In genomic region chr15:59685737-59686297, GRCh38 we compare ENCODE assay signal across 1 cellular context.
TF ChIP-seq lines count a peak whose summit lies in the region.

No MANE protein-coding gene starts in this region.

TF ChIP-seq in HepG2, 621 proteins besides CTCF, POLR2A, EP300 and RAD21:
- TF ChIP-seq ZNF660 (CRISPR knock-in tag; IDR thresholded peaks at IDR 0.05; ENCODE audit: borderline replicate concordance, low read depth) (no peak), MAFK (conservative IDR thresholded peaks at IDR 0.05 in 1 of 2, IDR thresholded peaks at IDR 0.05 in 1 of 2; ENCODE audit: low read length in 2 of 2) (peak; percentile 63 to 75), MED8 (CRISPR knock-in tag; IDR thresholded peaks at IDR 0.05; ENCODE audit: insufficient replicate concordance) (no peak), MAFF (IDR thresholded peaks at IDR 0.05; ENCODE audit: low read depth, low read length) (peak; percentile 64), RELA (CRISPR knock-in tag; IDR thresholded peaks at IDR 0.05) (no peak), MIXL1 (CRISPR knock-in tag; IDR thresholded peaks at IDR 0.05) (no peak), ZNF652 (CRISPR knock-in tag; IDR thresholded peaks at IDR 0.05; ENCODE audit: borderline replicate concordance, low read depth) (no peak)
